Comparison of ENCODE assay signal across 21 cellular contexts in genomic region chr2:219204425-219205164, GRCh38. TPM values are rescaled to one million over a fixed set of nuclear protein-coding genes. Genes with fewer than 3 reads are reported as not detected.
A peak's percentile ranks its signal among the peaks of the same experiment; 100 is the strongest.
DNase-seq lines count a peak whose midpoint lies in the region; ATAC-seq and TF ChIP-seq lines count a peak whose summit lies in the region.
"Had no signal": no experiment of that assay in that cellular context is flagged by ENCODE, and none has a peak within 500 bp of the region (broad histone marks: within the 10 kb centered on the region; RNA-seq: fewer than 3 reads in every experiment).

No MANE protein-coding gene starts in this region.

- peaks cover 8% of the 10 kb centered on the region for H3K4me1 ChIP-seq in Caco-2

- CTCF ChIA-PET in CD4-positive, alpha-beta T cell (lab: Charles Lee), result interaction anchor here (0.7 to 1.0 kb wide), 2 partner anchors 76 to 90 kb away, joined by 3 to 7 read pairs; no protein-coding TSS in a partner anchor
- CTCF ChIA-PET in Caco-2 (lab: Charles Lee), result interaction anchor here (1.1 kb wide), 1 partner anchor 91 kb away, joined by 3 read pairs; no protein-coding TSS in a partner anchor

- H3K27me3 Mint-ChIP-seq in CD4-positive, alpha-beta T cell, result peaks cover under 1% of the 10 kb centered on the region
- H3K27me3 Mint-ChIP-seq in Caco-2 (ENCODE audit: insufficient read depth, unreplicated experiment) (no peaks in the 10 kb centered on the region), nephron (ENCODE audit: low read depth) (peaks cover 7% of the 10 kb centered on the region)
- H3K27me3 Mint-ChIP-seq in activated naive CD8-positive, alpha-beta T cell treated with anti-CD3 and anti-CD28 coated beads for 36 hours, result no peaks in the 10 kb centered on the region
- no peaks in the 10 kb centered on the region for H3K27me3 Mint-ChIP-seq in activated T-cell treated with anti-CD3 and anti-CD28 coated beads, Interleukin-2, amount 50 U/mL, for 4 hours (ENCODE audit: low read depth)

- peaks cover 20% of the 10 kb centered on the region for H3K36me3 Mint-ChIP-seq in CD4-positive, alpha-beta T cell (ENCODE audit: low read depth)
- H3K36me3 Mint-ChIP-seq in Caco-2 (ENCODE audit: insufficient read depth, unreplicated experiment), result peaks cover 28% of the 10 kb centered on the region
- H3K36me3 Mint-ChIP-seq in activated naive CD8-positive, alpha-beta T cell treated with anti-CD3 and anti-CD28 coated beads for 36 hours, result peaks cover 25% of the 10 kb centered on the region
- peaks cover 10% of the 10 kb centered on the region for H3K36me3 Mint-ChIP-seq in nephron (ENCODE audit: low read depth)
- peaks cover 3% of the 10 kb centered on the region for H3K36me3 Mint-ChIP-seq in activated T-cell treated with anti-CD3 and anti-CD28 coated beads, Interleukin-2, amount 50 U/mL, for 4 hours (ENCODE audit: insufficient read depth)

- no peaks in the 10 kb centered on the region for H3K9me3 Mint-ChIP-seq in CD4-positive, alpha-beta T cell
- H3K9me3 Mint-ChIP-seq in Caco-2 (ENCODE audit: unreplicated experiment) (no peaks in the 10 kb centered on the region), nephron (no peaks in the 10 kb centered on the region)
- H3K9me3 Mint-ChIP-seq in activated naive CD8-positive, alpha-beta T cell treated with anti-CD3 and anti-CD28 coated beads for 36 hours, result peaks cover 17% of the 10 kb centered on the region
- H3K9me3 Mint-ChIP-seq in activated T-cell treated with anti-CD3 and anti-CD28 coated beads, Interleukin-2, amount 50 U/mL, for 4 hours, result no peaks in the 10 kb centered on the region

- DNase-seq in CD4-positive, alpha-beta T cell, result no peak
- DNase-seq in Caco-2, result no peak
- no peak for DNase-seq in activated naive CD8-positive, alpha-beta T cell treated with anti-CD3 and anti-CD28 coated beads for 36 hours
- no peak for DNase-seq in activated T-cell treated with anti-CD3 and anti-CD28 coated beads, Interleukin-2, amount 50 U/mL, for 4 hours
- no peak for DNase-seq in activated gamma-delta T cell (lab: John Stamatoyannopoulos, UW)
- no peak for DNase-seq in GM13976 (ENCODE audit: low spot score)
- DNase-seq in NCI-H69 (lab: John Stamatoyannopoulos, UW), result no peak
- DNase-seq: DMS 273 treated with DMSO at 0.1 percent for 48 hours, DND-41, GM23248, HCEC 1CT, NCI-H1092 treated with DMSO at 0.1 percent for 48 hours, NCI-H146, NCI-H2081, NCI-H446 treated with DMSO at 0.1 percent for 48 hours, NCI-H774, OCI-M1, Right ventricle myocardium superior had no signal

- no peak overlapping the region for H3K4me3 ChIP-seq in Caco-2 (ENCODE audit: low read depth, low read length)
- H3K4me3 ChIP-seq: BLaER1 treated with 17β-estradiol and CSF1 and Interleukin-3, amounts not matched to agents 10 nM and 100 nM; GM23248; SK-N-MC had no signal

- H3K27ac ChIP-seq in CD4-positive, alpha-beta T cell (ENCODE audit: low read depth, low read length), result no peak overlapping the region
- H3K27ac ChIP-seq: BLaER1 treated with 17β-estradiol and CSF1 and Interleukin-3, amounts not matched to agents 10 nM and 100 nM; GM23248; SK-N-MC had no signal

- in situ Hi-C loops in GM13976 (cut with MboI; ENCODE audit: low sequenced_read_pairs, unreplicated experiment), result no loop called here

- no peak for TF ChIP-seq CTCF in CD4-positive, alpha-beta T cell (IDR thresholded peaks at IDR 0.05)
- no peak for TF ChIP-seq CTCF in Caco-2 (IDR thresholded peaks at IDR 0.05; ENCODE audit: insufficient read depth in 1 of 2, low read depth in 1 of 2, low read length in 1 of 2, severe bottlenecking in 1 of 2, unreplicated experiment in 1 of 2)
- TF ChIP-seq CTCF in nephron (IDR thresholded peaks at IDR 0.05; ENCODE audit: unreplicated experiment in 3 of 3), result no peak
- TF ChIP-seq CTCF in GM13976 (IDR thresholded peaks at IDR 0.05; ENCODE audit: borderline replicate concordance, control extremely low read depth, extremely low read depth, insufficient read depth, missing control alignments), result no peak

- peaks cover 9% of the 10 kb centered on the region for H3K36me3 ChIP-seq in Caco-2 (ENCODE audit: control insufficient read depth, insufficient read depth, low read length)

- no peak overlapping the region for H3K4me3 Mint-ChIP-seq in CD4-positive, alpha-beta T cell
- peak overlapping the region; percentile 35 for H3K4me3 Mint-ChIP-seq in Caco-2 (ENCODE audit: unreplicated experiment)
- H3K4me3 Mint-ChIP-seq in activated naive CD8-positive, alpha-beta T cell treated with anti-CD3 and anti-CD28 coated beads for 36 hours, result peak overlapping the region; percentile 18
- H3K4me3 Mint-ChIP-seq in nephron, result peak overlapping the region; percentile 23 to 71 (median 69)
- H3K4me3 Mint-ChIP-seq in activated T-cell treated with anti-CD3 and anti-CD28 coated beads, Interleukin-2, amount 50 U/mL, for 4 hours, result no peak overlapping the region

- no TSS peak for BruUV-seq in Caco-2 (replicated peaks; lab: Mats Ljungman, UMichigan)

- H3K27ac Mint-ChIP-seq in CD4-positive, alpha-beta T cell, result peak overlapping the region; percentile 93
- H3K27ac Mint-ChIP-seq in Caco-2 (ENCODE audit: unreplicated experiment) (no peak overlapping the region), nephron (peak overlapping the region in 1 of 3 experiments; percentile 24)
- peak overlapping the region; percentile 67 for H3K27ac Mint-ChIP-seq in activated naive CD8-positive, alpha-beta T cell treated with anti-CD3 and anti-CD28 coated beads for 36 hours

- H3K4me1 Mint-ChIP-seq in CD4-positive, alpha-beta T cell (ENCODE audit: low read depth), result peaks cover 39% of the 10 kb centered on the region
- peaks cover 5% of the 10 kb centered on the region for H3K4me1 Mint-ChIP-seq in Caco-2 (ENCODE audit: low read depth, unreplicated experiment)
- peaks cover 37% of the 10 kb centered on the region for H3K4me1 Mint-ChIP-seq in activated naive CD8-positive, alpha-beta T cell treated with anti-CD3 and anti-CD28 coated beads for 36 hours
- peaks cover 23% of the 10 kb centered on the region for H3K4me1 Mint-ChIP-seq in nephron
- peaks cover 30% of the 10 kb centered on the region for H3K4me1 Mint-ChIP-seq in activated T-cell treated with anti-CD3 and anti-CD28 coated beads, Interleukin-2, amount 50 U/mL, for 4 hours (ENCODE audit: low read depth)

- no peak for ATAC-seq in CD4-positive, alpha-beta T cell (ENCODE audit: poor library complexity)
- ATAC-seq in activated T-cell treated with anti-CD3 and anti-CD28 coated beads, Interleukin-2, amount 50 U/mL, for 4 hours, result no peak

- no peaks in the 10 kb centered on the region for H3K9me3 ChIP-seq in CD4-positive, alpha-beta T cell (ENCODE audit: control insufficient read depth, low read length)
- no peaks in the 10 kb centered on the region for H3K9me3 ChIP-seq in Caco-2

- intact Hi-C loops in CD4-positive, alpha-beta T cell (cut with DNase I, micrococcal nuclease), result loop anchor here in 1 of 2 experiments (10.0 kb wide), 2 partner anchors 180 to 340 kb away; partner anchors contain the start of genes CHPF, DNPEP and TMEM198
- intact Hi-C loops in Caco-2 (cut with micrococcal nuclease; ENCODE audit: unreplicated experiment), result no loop called here

- POLR2A ChIA-PET in CD4-positive, alpha-beta T cell (lab: Charles Lee), result no interaction called here
- POLR2A ChIA-PET in Caco-2 (lab: Charles Lee), result no interaction called here

- H3K27me3 ChIP-seq in CD4-positive, alpha-beta T cell (ENCODE audit: control insufficient read depth, insufficient read depth, low read length), result no peaks in the 10 kb centered on the region
- H3K27me3 ChIP-seq in Caco-2 (replicated peaks; ENCODE audit: control insufficient read depth, insufficient read depth, low read length), result no peaks in the 10 kb centered on the region
- H3K27me3 ChIP-seq: BLaER1 treated with 17β-estradiol and CSF1 and Interleukin-3, amounts not matched to agents 10 nM and 100 nM had no signal

RNA-seq across cellular contexts. Expression of gene ZFAND2B, which starts 2.0 kb away (rescaled TPM):
- total RNA-seq in CD4-positive, alpha-beta T cell, result 10 to 100 TPM; 65.9 to 67.4 TPM
- total RNA-seq in Caco-2 (2022), result 37.3 and 41.8 TPM in 2 replicates
- total RNA-seq in activated naive CD8-positive, alpha-beta T cell treated with anti-CD3 and anti-CD28 coated beads for 36 hours, result 10 to 100 TPM; 22.8 to 27.2 TPM
- total RNA-seq in activated T-cell treated with anti-CD3 and anti-CD28 coated beads, Interleukin-2, amount 50 U/mL, for 4 hours, result 10 to 100 TPM; 27.0 to 35.3 (median 31.7) TPM

RNA-seq across cellular contexts. Expression of gene ABCB6, which starts 14.2 kb away (rescaled TPM):
- total RNA-seq in CD4-positive, alpha-beta T cell, result 1 to 10 TPM; 2.6 to 3.1 TPM
- total RNA-seq in Caco-2 (2022), result 66.0 and 68.6 TPM in 2 replicates
- total RNA-seq in activated naive CD8-positive, alpha-beta T cell treated with anti-CD3 and anti-CD28 coated beads for 36 hours, result 10 to 100 TPM; 20.4 to 21.3 TPM
- 10 to 100 TPM; 14.8 to 17.2 (median 15.4) TPM for total RNA-seq in activated T-cell treated with anti-CD3 and anti-CD28 coated beads, Interleukin-2, amount 50 U/mL, for 4 hours

RNA-seq across cellular contexts. Expression of gene ATG9A, which starts 24.8 kb away (rescaled TPM):
- 100 to 1,000 TPM; 105 to 106 TPM for total RNA-seq in CD4-positive, alpha-beta T cell
- total RNA-seq in Caco-2 (2022), result 59.6 and 62.9 TPM in 2 replicates
- total RNA-seq in activated naive CD8-positive, alpha-beta T cell treated with anti-CD3 and anti-CD28 coated beads for 36 hours, result 10 to 100 TPM; 47.1 to 55.0 TPM
- 10 to 100 TPM; 29.7 to 31.4 (median 31.4) TPM for total RNA-seq in activated T-cell treated with anti-CD3 and anti-CD28 coated beads, Interleukin-2, amount 50 U/mL, for 4 hours

RNA-seq across cellular contexts. Expression of gene ANKZF1, which starts 25.0 kb away (rescaled TPM):
- 100 to 1,000 TPM; 128 to 135 TPM for total RNA-seq in CD4-positive, alpha-beta T cell
- total RNA-seq in Caco-2 (2022), result 50.7 and 51.5 TPM in 2 replicates
- total RNA-seq in activated naive CD8-positive, alpha-beta T cell treated with anti-CD3 and anti-CD28 coated beads for 36 hours, result 100 to 1,000 TPM; 102 to 114 TPM
- 10 to 100 TPM; 40.8 to 52.1 (median 45.5) TPM for total RNA-seq in activated T-cell treated with anti-CD3 and anti-CD28 coated beads, Interleukin-2, amount 50 U/mL, for 4 hours

RNA-seq across cellular contexts. Expression of gene RETREG2, which starts 26.5 kb away (rescaled TPM):
- 10 to 100 TPM; 82.3 to 83.2 TPM for total RNA-seq in CD4-positive, alpha-beta T cell
- total RNA-seq in Caco-2 (2022), result 59.5 and 62.0 TPM in 2 replicates
- total RNA-seq in activated naive CD8-positive, alpha-beta T cell treated with anti-CD3 and anti-CD28 coated beads for 36 hours, result 10 to 100 TPM; 54.2 to 57.7 TPM
- total RNA-seq in activated T-cell treated with anti-CD3 and anti-CD28 coated beads, Interleukin-2, amount 50 U/mL, for 4 hours, result 10 to 100 TPM; 55.0 to 63.1 (median 62.7) TPM

Comparison
In these comparisons a context has a peak if more than half of its experiments do, and no peak if none do; other contexts are left out.
1. H3K4me3 Mint-ChIP-seq: peak in Caco-2 (single experiment), activated naive CD8-positive, alpha-beta T cell treated with anti-CD3 and anti-CD28 coated beads for 36 hours (single experiment) and nephron (3 of 3); none in CD4-positive, alpha-beta T cell (single experiment) and activated T-cell treated with anti-CD3 and anti-CD28 coated beads, Interleukin-2, amount 50 U/mL, for 4 hours (single experiment).